Comparison of ENCODE assay signal across 8 cellular contexts in genomic region chr3:53890726-53891499, GRCh38. TPM values are rescaled to one million over a fixed set of nuclear protein-coding genes. Genes with fewer than 3 reads are reported as not detected.
DNase-seq lines count a peak whose midpoint lies in the region; ATAC-seq, FAIRE-seq and TF ChIP-seq lines count a peak whose summit lies in the region.

No MANE protein-coding gene starts in this region.

- 4% methylated on average over 22 of the region's 22 CpGs for WGBS in esophagus, 2 donors

- no peaks in the 10 kb centered on the region for H4K20me1 ChIP-seq in MM.1S (ENCODE audit: insufficient read depth, low read length)

- H3K27me3 Mint-ChIP-seq in natural killer cell treated with Interleukin-12 subunit alpha and Interleukin-12 subunit beta and Interleukin-15 and Interleukin-18, amount 100 ng/mL, for 72 hours: peaks cover 9 to 15% of the 10 kb centered on the region in 2 donors

- peaks cover 43 to 48% of the 10 kb centered on the region in 2 donors for H3K4me1 Mint-ChIP-seq in natural killer cell treated with Interleukin-12 subunit alpha and Interleukin-12 subunit beta and Interleukin-15 and Interleukin-18, amount 100 ng/mL, for 72 hours (ENCODE audit: low read depth in 2 of 2)

- H3K27ac ChIP-seq in MM.1S (ENCODE audit: low read length) (peak overlapping the region; percentile 96), esophagus (ENCODE audit: low read depth in 2 of 2, low read length in 1 of 2) (peak overlapping the region; percentile 94 to 96), uterus (peak overlapping the region; percentile 91 to 94)

- H3K4me1 ChIP-seq in MM.1S (ENCODE audit: low read length) (peaks cover 35% of the 10 kb centered on the region), esophagus (ENCODE audit: control insufficient read depth in 2 of 2, insufficient read depth in 2 of 2, low read length in 1 of 2) (no peaks in the 10 kb centered on the region), uterus (peaks cover 0 to 8% of the 10 kb centered on the region in 2 donors)

- intact Hi-C loops in uterus (cut with DNase I; ENCODE audit: low total_unique reads): no loop called here

- peak overlapping the region; percentile 82 for H3K4me2 ChIP-seq in MM.1S (ENCODE audit: low read depth, low read length)

- TF ChIP-seq POLR2A in GM12892 (IDR thresholded peaks at IDR 0.05; ENCODE audit: low read depth, low read length) (no peak), uterus (IDR thresholded peaks at IDR 0.05) (no peak)

- peaks cover 49% of the 10 kb centered on the region for H3K79me2 ChIP-seq in MM.1S (ENCODE audit: low read length)

- peak overlapping the region; percentile 13; the same call in 1 of the 2 replicates for H2AFZ ChIP-seq in MM.1S (ENCODE audit: low read length)

- TF ChIP-seq CTCF in MM.1S (IDR thresholded peaks at IDR 0.05; ENCODE audit: low read length) (no peak), uterus (IDR thresholded peaks at IDR 0.05) (no peak)

- peak overlapping the region; percentile 95 for H3K4me3 Mint-ChIP-seq in natural killer cell treated with Interleukin-12 subunit alpha and Interleukin-12 subunit beta and Interleukin-15 and Interleukin-18, amount 100 ng/mL, for 72 hours

- H3F3A ChIP-seq in MM.1S (ENCODE audit: insufficient read depth, low read length): peaks cover 23% of the 10 kb centered on the region

- H3K27me3 ChIP-seq in MM.1S (replicated peaks; ENCODE audit: insufficient read depth, low read length): no peaks in the 10 kb centered on the region
- H3K27me3 ChIP-seq in esophagus (ENCODE audit: control insufficient read depth in 1 of 2, insufficient read depth in 2 of 2, low read length in 2 of 2): no peaks in the 10 kb centered on the region
- H3K27me3 ChIP-seq in uterus: no peaks in the 10 kb centered on the region

- peak; percentile 63 for FAIRE-seq in GM12892 (lab: Jason Lieb, UNC)

- no peak for ATAC-seq in natural killer cell treated with Interleukin-12 subunit alpha and Interleukin-12 subunit beta and Interleukin-15 and Interleukin-18, amount 100 ng/mL, for 72 hours

- no peaks in the 10 kb centered on the region for H3K9me3 ChIP-seq in MM.1S (replicated peaks; ENCODE audit: insufficient read depth, low read length)
- H3K9me3 ChIP-seq in esophagus (ENCODE audit: control insufficient read depth in 2 of 2, insufficient read depth in 1 of 2, low read depth in 1 of 2, low read length in 1 of 2): no peaks in the 10 kb centered on the region
- no peaks in the 10 kb centered on the region for H3K9me3 ChIP-seq in uterus

- no peaks in the 10 kb centered on the region for H3K9me2 ChIP-seq in MM.1S (replicated peaks; ENCODE audit: insufficient read depth, low read length)

- H3K36me3 Mint-ChIP-seq in natural killer cell treated with Interleukin-12 subunit alpha and Interleukin-12 subunit beta and Interleukin-15 and Interleukin-18, amount 100 ng/mL, for 72 hours: peaks cover 21% of the 10 kb centered on the region

- DNase-seq in GM12892 (ENCODE audit: insufficient read length): no peak
- peak; percentile 69 for DNase-seq in MM.1S
- DNase-seq in activated CD8-positive, alpha-beta memory T cell treated with anti-CD3 and anti-CD28 coated beads, Interleukin-2, amount 50 U/mL, for 4 hours: peak; percentile 48
- DNase-seq in natural killer cell treated with Interleukin-12 subunit alpha and Interleukin-12 subunit beta and Interleukin-15 and Interleukin-18, amount 100 ng/mL, for 72 hours (ENCODE audit: low spot score): no peak
- DNase-seq in uterus: peak in 1 of 2 donors; percentile 21
- no peak for DNase-seq in NCI-H524 treated with DMSO at 0.1 percent for 48 hours (lab: John Stamatoyannopoulos, UW)
- no peak for DNase-seq in SHP77 treated with DMSO at 0.1 percent for 48 hours (lab: John Stamatoyannopoulos, UW)

- peak overlapping the region; percentile 94 to 98 for H3K27ac Mint-ChIP-seq in natural killer cell treated with Interleukin-12 subunit alpha and Interleukin-12 subunit beta and Interleukin-15 and Interleukin-18, amount 100 ng/mL, for 72 hours

- peaks cover 6% of the 10 kb centered on the region for H3K9me3 Mint-ChIP-seq in natural killer cell treated with Interleukin-12 subunit alpha and Interleukin-12 subunit beta and Interleukin-15 and Interleukin-18, amount 100 ng/mL, for 72 hours

- H3K4me3 ChIP-seq in MM.1S (ENCODE audit: low read length): peak overlapping the region; percentile 97
- peak overlapping the region; percentile 74 to 77 for H3K4me3 ChIP-seq in esophagus (ENCODE audit: low read depth in 1 of 2, low read length in 2 of 2)
- H3K4me3 ChIP-seq in uterus: peak overlapping the region; percentile 95 to 100

- peaks cover 4% of the 10 kb centered on the region for H3K36me3 ChIP-seq in MM.1S (replicated peaks; ENCODE audit: insufficient read depth, low read length)
- H3K36me3 ChIP-seq in esophagus (ENCODE audit: control insufficient read depth in 2 of 2, insufficient read depth in 2 of 2, low read length in 1 of 2): peaks cover 0 to under 1% of the 10 kb centered on the region in 2 donors
- H3K36me3 ChIP-seq in uterus: no peaks in the 10 kb centered on the region

- peak overlapping the region; percentile 99 for H3K9ac ChIP-seq in MM.1S (ENCODE audit: low read length)

RNA-seq across cellular contexts. Expression of gene SELENOK, which starts 0.7 kb away (rescaled TPM):
- polyA plus RNA-seq in GM12892 (2012; ENCODE audit: missing spikeins): 79.9 TPM
- 10 to 100 TPM; 50.3 to 81.1 TPM for polyA plus RNA-seq in esophagus
- 10 to 100 TPM; 37.2 to 72.9 TPM for total RNA-seq in natural killer cell treated with Interleukin-12 subunit alpha and Interleukin-12 subunit beta and Interleukin-15 and Interleukin-18, amount 100 ng/mL, for 72 hours
- total RNA-seq in uterus: 100 to 1,000 TPM in 1 of 4 donors, 10 to 100 TPM in 3; 15.3 to 132 (median 54.0) TPM

RNA-seq across cellular contexts. Expression of gene ACTR8, which starts 9.0 kb away (rescaled TPM):
- polyA plus RNA-seq in GM12892 (2012; ENCODE audit: missing spikeins): 18.4 TPM
- 1 to 10 TPM; 7.1 to 9.2 TPM for polyA plus RNA-seq in esophagus
- 10 to 100 TPM; 41.0 to 43.3 TPM for total RNA-seq in natural killer cell treated with Interleukin-12 subunit alpha and Interleukin-12 subunit beta and Interleukin-15 and Interleukin-18, amount 100 ng/mL, for 72 hours
- total RNA-seq in uterus: 10 to 100 TPM; 23.2 to 56.8 (median 31.6) TPM

RNA-seq across cellular contexts. Expression of gene IL17RB, which starts 44.5 kb away (rescaled TPM):
- 5.2 TPM for polyA plus RNA-seq in GM12892 (2012; ENCODE audit: missing spikeins)
- polyA plus RNA-seq in esophagus: under 1 TPM; 0.42 to 0.81 TPM
- 1 to 10 TPM; 1.2 to 2.7 TPM for total RNA-seq in natural killer cell treated with Interleukin-12 subunit alpha and Interleukin-12 subunit beta and Interleukin-15 and Interleukin-18, amount 100 ng/mL, for 72 hours
- 1 to 10 TPM in 3 of 4 donors, not detected in 1; 1.3 to 4.6 (median 2.8) TPM for total RNA-seq in uterus

RNA-seq across cellular contexts. Expression of gene CHDH, which starts 44.7 kb away (rescaled TPM):
- polyA plus RNA-seq in GM12892 (2012; ENCODE audit: missing spikeins): 2.8 TPM
- polyA plus RNA-seq in esophagus: under 1 TPM; 0.46 to 0.53 TPM
- total RNA-seq in natural killer cell treated with Interleukin-12 subunit alpha and Interleukin-12 subunit beta and Interleukin-15 and Interleukin-18, amount 100 ng/mL, for 72 hours: under 1 TPM; 0.29 to 0.39 TPM
- 1 to 10 TPM; 1.8 to 9.1 (median 4.2) TPM for total RNA-seq in uterus

Comparison
In these comparisons a context has a peak if more than half of its experiments do, and no peak if none do; other contexts are left out.
1. DNase-seq: peak in MM.1S (single experiment) and activated CD8-positive, alpha-beta memory T cell treated with anti-CD3 and anti-CD28 coated beads, Interleukin-2, amount 50 U/mL, for 4 hours (single experiment); none in GM12892 (single experiment), natural killer cell treated with Interleukin-12 subunit alpha and Interleukin-12 subunit beta and Interleukin-15 and Interleukin-18, amount 100 ng/mL, for 72 hours (single experiment), NCI-H524 treated with DMSO at 0.1 percent for 48 hours (single experiment) and SHP77 treated with DMSO at 0.1 percent for 48 hours (single experiment).
2. Peak in every context shown above with its lines, with median percentiles within 50 percentile points of each other: H3K27ac ChIP-seq and H3K4me3 ChIP-seq.